Comparison of ENCODE assay signal across 22 cellular contexts in the genomic region with DNA sequence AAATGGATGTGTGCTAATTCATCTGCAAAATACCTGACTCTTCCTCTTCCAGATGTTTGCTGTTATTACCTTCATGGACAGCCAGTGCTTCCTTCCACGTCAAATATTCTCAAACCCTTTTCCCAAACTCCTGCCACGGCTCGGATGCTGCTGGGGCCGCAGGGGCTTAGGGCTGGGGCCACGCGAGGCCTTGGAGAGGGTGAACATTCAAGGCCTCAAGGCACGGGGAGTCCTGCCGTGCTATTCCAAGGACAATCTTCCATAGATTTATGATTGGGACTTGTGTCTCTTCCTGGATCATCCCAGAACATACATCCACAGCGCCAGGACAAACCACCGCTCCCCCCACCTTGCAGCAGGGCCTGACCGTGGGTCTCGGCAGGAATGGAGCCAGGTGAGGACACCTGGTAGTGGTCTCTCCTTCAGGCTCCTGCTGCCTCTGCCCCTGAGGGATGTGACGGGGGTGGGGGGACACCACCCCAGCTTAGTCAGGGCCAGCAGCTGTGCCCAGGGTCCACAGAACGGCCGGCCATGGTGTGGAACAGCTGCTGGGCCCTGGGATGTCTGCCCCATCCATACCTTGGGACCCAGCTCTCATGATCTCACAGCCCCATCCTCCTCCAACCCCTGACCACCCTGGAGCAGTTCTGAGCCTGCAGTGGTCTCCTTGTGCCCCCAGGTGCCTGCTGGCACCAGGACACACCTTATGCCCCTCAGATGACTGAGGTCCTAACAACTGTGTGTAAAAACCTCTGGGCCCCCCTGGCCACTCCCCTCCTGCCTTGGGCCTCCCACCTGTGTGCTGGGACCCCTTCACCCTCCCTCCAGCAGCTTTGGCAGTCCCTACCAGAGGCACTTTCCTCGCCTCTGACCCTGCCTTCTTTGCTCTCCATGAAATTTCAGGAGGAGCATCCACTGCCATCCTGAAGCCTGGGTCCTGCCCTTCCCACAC. TPM values are rescaled to one million over a fixed set of nuclear protein-coding genes. Genes with fewer than 3 reads are reported as not detected.
DNase-seq lines count a peak whose midpoint lies in the region; ATAC-seq, FAIRE-seq and TF ChIP-seq lines count a peak whose summit lies in the region.
"Had no signal": no experiment of that assay in that cellular context is flagged by ENCODE, and none has a peak within 500 bp of the region (broad histone marks: within the 10 kb centered on the region; RNA-seq: fewer than 3 reads in every experiment).

No MANE protein-coding gene starts in this region.

- H3K4me3 ChIP-seq in right lobe of liver (no peak overlapping the region), HepG2 (replicated peaks in 1 of 3; ENCODE audit: insufficient read depth in 1 of 3, low read depth in 2 of 3, low read length in 3 of 3) (no peak overlapping the region)
- H3K4me3 ChIP-seq: MG63 had no signal

- H3K4me3 Mint-ChIP-seq in progenitor cell of endocrine pancreas (ENCODE audit: low read depth) = no peak overlapping the region
- H3K4me3 Mint-ChIP-seq in glutamatergic neuron (ENCODE audit: unreplicated experiment) = no peak overlapping the region
- no peak overlapping the region for H3K4me3 Mint-ChIP-seq in activated CD8-positive, alpha-beta T cell treated with anti-CD3 and anti-CD28 coated beads, Interleukin-2, amount 10 ng/mL, durations not matched to agents 7 days and 5 days
- H3K4me3 Mint-ChIP-seq: CD14-positive monocyte had no signal

- ATAC-seq in right lobe of liver (peak in 1 of 4 donors; percentile 24), HepG2 (no peak; the same call in 2 of the 3 replicates), left ventricle myocardium superior (no peak), HG02981 (IDR thresholded peaks at IDR 0.05; ENCODE audit: unreplicated experiment) (no peak)
- no peak for ATAC-seq in activated CD8-positive, alpha-beta T cell treated with anti-CD3 and anti-CD28 coated beads, Interleukin-2, amount 10 ng/mL, durations not matched to agents 7 days and 5 days

- H2AFZ ChIP-seq in HepG2 (ENCODE audit: low read length) = no peak overlapping the region

- no peaks in the 10 kb centered on the region for H3K79me2 ChIP-seq in HepG2 (ENCODE audit: insufficient read depth, low read length)

- peak in 2 of 3 donors; percentile 34 to 36 for DNase-seq in right lobe of liver
- no peak for DNase-seq in HepG2 (ENCODE audit: low spot score)
- DNase-seq in left ventricle myocardium superior = peak; percentile 21
- DNase-seq in progenitor cell of endocrine pancreas (ENCODE audit: low spot score, unreplicated experiment) = no peak
- no peak for DNase-seq in glutamatergic neuron
- DNase-seq in GM19238 (ENCODE audit: insufficient read length, low spot score) = no peak
- DNase-seq in activated CD8-positive, alpha-beta T cell treated with anti-CD3 and anti-CD28 coated beads, Interleukin-2, amount 10 ng/mL, durations not matched to agents 7 days and 5 days = no peak
- DNase-seq: ACHN, AML-193, DMS153, EL, GOT3, MG63, NCI-H1092, NCI-H146, NCI-H2081, NCI-H524, SIG-M5 had no signal

- WGBS in right lobe of liver (ENCODE audit: insufficient coverage, low coverage, low lambda C conversion rate, missing lambda C conversion rate) = 69% methylated on average over 8 of the region's 16 CpGs
- 59% methylated on average over 11 of the region's 16 CpGs for WGBS in HepG2 (ENCODE audit: low lambda C conversion rate)

- in situ Hi-C loops in HepG2 (cut with HindIII; ENCODE audit: extremely low pct_ligation_motif_present, low pct_unique_long_range_greater_than_20kb) = no loop called here

- no peaks in the 10 kb centered on the region for H3K9me3 ChIP-seq in right lobe of liver
- no peaks in the 10 kb centered on the region for H3K9me3 ChIP-seq in HepG2 (ENCODE audit: low read length)
- H3K9me3 ChIP-seq: MG63 had no signal

- no peaks in the 10 kb centered on the region for H4K20me1 ChIP-seq in HepG2 (ENCODE audit: insufficient read depth, low read length)

- CTCF ChIA-PET in HepG2 (lab: Yijun Ruan, JAX; ENCODE audit: low intra/inter-chr PET ratio, low total read pairs) = no interaction called here
- CTCF ChIA-PET in activated CD8-positive, alpha-beta T cell treated with anti-CD3 and anti-CD28 coated beads, Interleukin-2, amount 10 ng/mL, durations not matched to agents 7 days and 5 days (lab: Charles Lee) = no interaction called here

- H3K27me3 Mint-ChIP-seq in progenitor cell of endocrine pancreas (peaks cover 56% of the 10 kb centered on the region), glutamatergic neuron (ENCODE audit: unreplicated experiment) (peaks cover 6% of the 10 kb centered on the region)
- peaks cover 2% of the 10 kb centered on the region for H3K27me3 Mint-ChIP-seq in activated CD8-positive, alpha-beta T cell treated with anti-CD3 and anti-CD28 coated beads, Interleukin-2, amount 10 ng/mL, durations not matched to agents 7 days and 5 days (ENCODE audit: low read depth)

- no peaks in the 10 kb centered on the region for H3K4me1 ChIP-seq in right lobe of liver
- peaks cover 12% of the 10 kb centered on the region for H3K4me1 ChIP-seq in HepG2 (ENCODE audit: insufficient read depth, low read length)

- H3K27me3 ChIP-seq in right lobe of liver = no peaks in the 10 kb centered on the region
- H3K27me3 ChIP-seq in HepG2 (ENCODE audit: control insufficient read depth in 1 of 2, insufficient read depth in 2 of 2, low read length in 2 of 2) = peaks cover 3 to 33% of the 10 kb centered on the region in 2 experiments; a peak in 4 of 5 replicates

- no TSS peak for BruUV-seq in HepG2 (replicated peaks; lab: Mats Ljungman, UMichigan)

- TF ChIP-seq POLR2A in right lobe of liver (IDR thresholded peaks at IDR 0.05) (no peak), HepG2 (IDR thresholded peaks at IDR 0.05; ENCODE audit: insufficient read depth in 1 of 2, low read depth in 2 of 2, low read length in 2 of 2) (no peak)

- TF ChIP-seq EP300 in HepG2 (IDR thresholded peaks at IDR 0.05; ENCODE audit: low read depth in 2 of 2, low read length in 2 of 2) = no peak
- TF ChIP-seq EP300 in HepG2 (CRISPR knock-in tag; IDR thresholded peaks at IDR 0.05; ENCODE audit: borderline replicate concordance) = no peak

- peaks cover 8% of the 10 kb centered on the region for H3K4me1 Mint-ChIP-seq in progenitor cell of endocrine pancreas (ENCODE audit: low read depth)
- H3K4me1 Mint-ChIP-seq in glutamatergic neuron (ENCODE audit: low read depth, unreplicated experiment) = no peaks in the 10 kb centered on the region
- H3K4me1 Mint-ChIP-seq in activated CD8-positive, alpha-beta T cell treated with anti-CD3 and anti-CD28 coated beads, Interleukin-2, amount 10 ng/mL, durations not matched to agents 7 days and 5 days (ENCODE audit: low read depth) = no peaks in the 10 kb centered on the region
- H3K4me1 Mint-ChIP-seq: CD14-positive monocyte had no signal

- H3K36me3 Mint-ChIP-seq in progenitor cell of endocrine pancreas (ENCODE audit: insufficient read depth) (no peaks in the 10 kb centered on the region), glutamatergic neuron (ENCODE audit: unreplicated experiment) (no peaks in the 10 kb centered on the region)
- H3K36me3 Mint-ChIP-seq in activated CD8-positive, alpha-beta T cell treated with anti-CD3 and anti-CD28 coated beads, Interleukin-2, amount 10 ng/mL, durations not matched to agents 7 days and 5 days (ENCODE audit: low read depth) = no peaks in the 10 kb centered on the region
- H3K36me3 Mint-ChIP-seq: CD14-positive monocyte had no signal

- H3K27ac Mint-ChIP-seq in progenitor cell of endocrine pancreas (peak overlapping the region; percentile 87), glutamatergic neuron (ENCODE audit: unreplicated experiment) (no peak overlapping the region)
- no peak overlapping the region for H3K27ac Mint-ChIP-seq in activated CD8-positive, alpha-beta T cell treated with anti-CD3 and anti-CD28 coated beads, Interleukin-2, amount 10 ng/mL, durations not matched to agents 7 days and 5 days
- H3K27ac Mint-ChIP-seq: CD14-positive monocyte had no signal

- no peaks in the 10 kb centered on the region for H3K9me3 Mint-ChIP-seq in progenitor cell of endocrine pancreas (ENCODE audit: low read depth)
- peaks cover 3% of the 10 kb centered on the region for H3K9me3 Mint-ChIP-seq in glutamatergic neuron (ENCODE audit: unreplicated experiment)
- no peaks in the 10 kb centered on the region for H3K9me3 Mint-ChIP-seq in activated CD8-positive, alpha-beta T cell treated with anti-CD3 and anti-CD28 coated beads, Interleukin-2, amount 10 ng/mL, durations not matched to agents 7 days and 5 days (ENCODE audit: insufficient read depth)

- no peak overlapping the region for H3K9ac ChIP-seq in HepG2 (ENCODE audit: insufficient read depth, low read depth, low read length)
- H3K9ac ChIP-seq: KMS-11 had no signal

- no peak overlapping the region for H3K4me2 ChIP-seq in HepG2 (ENCODE audit: low read depth, low read length)
- H3K4me2 ChIP-seq: KMS-11 had no signal

- no peak for FAIRE-seq in HepG2 (lab: Jason Lieb, UNC)
- FAIRE-seq: RCC 7860 had no signal

- intact Hi-C loops in right lobe of liver (cut with DNase I) (no loop called here), HepG2 (cut with micrococcal nuclease; ENCODE audit: unreplicated experiment) (no loop called here), left ventricle myocardium superior (cut with micrococcal nuclease) (no loop called here)

- H3K36me3 ChIP-seq in right lobe of liver (no peaks in the 10 kb centered on the region), HepG2 (replicated peaks in 1 of 2; ENCODE audit: control insufficient read depth in 1 of 2, insufficient read depth in 2 of 2, low read length in 2 of 2) (no peaks in the 10 kb centered on the region)
- H3K36me3 ChIP-seq: MG63 had no signal

- TF ChIP-seq CTCF in right lobe of liver (IDR thresholded peaks at IDR 0.05) = no peak
- TF ChIP-seq CTCF in HepG2 (CRISPR knock-in tag; IDR thresholded peaks at IDR 0.05) = no peak
- no peak for TF ChIP-seq CTCF in progenitor cell of endocrine pancreas (IDR thresholded peaks at IDR 0.05; ENCODE audit: unreplicated experiment)
- TF ChIP-seq CTCF in glutamatergic neuron (IDR thresholded peaks at IDR 0.05; ENCODE audit: partially characterized antibody, unreplicated experiment) = no peak

- POLR2A ChIA-PET in HepG2 (lab: Yijun Ruan, JAX) = no interaction called here
- POLR2A ChIA-PET in activated CD8-positive, alpha-beta T cell treated with anti-CD3 and anti-CD28 coated beads, Interleukin-2, amount 10 ng/mL, durations not matched to agents 7 days and 5 days (lab: Charles Lee) = no interaction called here

- no peak for TF ChIP-seq RAD21 in HepG2 (CRISPR knock-in tag; IDR thresholded peaks at IDR 0.05)

- H3K27ac ChIP-seq in right lobe of liver (no peak overlapping the region), HepG2 (ENCODE audit: extremely low read length, insufficient read depth, low read length) (no peak overlapping the region)
- H3K27ac ChIP-seq: KMS-11 had no signal

RNA-seq across cellular contexts. Expression of a gene that starts 16.7 kb away (rescaled TPM):
- under 1 TPM in 4 of 6 experiments, not detected in 2; 0.15 to 0.51 (median 0.26) TPM for total RNA-seq in right lobe of liver
- total RNA-seq in HepG2 (2016; rRNA removed; fragmentation: Illumina TruSeq; extraction: Trizol) = not detected in 2 replicates
- not detected in 2 replicates for total RNA-seq in HepG2 (2016; cell fraction: cytosol; rRNA removed; fragmentation: Illumina TruSeq; extraction: Trizol; ENCODE audit: low read depth)
- not detected in 2 replicates for total RNA-seq in HepG2 (2016; cell fraction: insoluble cytoplasmic fraction; rRNA removed; fragmentation: Illumina TruSeq; extraction: Trizol)
- not detected in 2 replicates for total RNA-seq in HepG2 (2016; cell fraction: membrane; rRNA removed; fragmentation: Illumina TruSeq; extraction: Trizol)
- total RNA-seq in HepG2 (2016; cell fraction: nucleus; rRNA removed; fragmentation: Illumina TruSeq; extraction: Trizol) = not detected in 2 replicates
- polyA plus RNA-seq in HepG2 (2011; rRNA removed) = not detected in 2 replicates
- polyA plus RNA-seq in HepG2 (2011; cell fraction: cytosol; rRNA removed) = not detected in 2 replicates
- not detected in 2 replicates for polyA plus RNA-seq in HepG2 (2011; cell fraction: nucleus; rRNA removed)
- not detected in 2 replicates for polyA plus RNA-seq in HepG2 (2012)
- not detected in 2 replicates for polyA plus RNA-seq in HepG2 (2016; cell fraction: cytosol; fragmentation: Illumina TruSeq; extraction: Trizol; ENCODE audit: low read depth)
- not detected in 2 replicates for polyA plus RNA-seq in HepG2 (2016; cell fraction: insoluble cytoplasmic fraction; fragmentation: Illumina TruSeq; extraction: Trizol; ENCODE audit: low read depth)
- polyA plus RNA-seq in HepG2 (2016; cell fraction: membrane; fragmentation: Illumina TruSeq; extraction: Trizol; ENCODE audit: low read depth) = not detected in 2 replicates
- polyA plus RNA-seq in HepG2 (2016; cell fraction: nucleus; fragmentation: Illumina TruSeq; extraction: Trizol; ENCODE audit: insufficient read depth, low read depth) = not detected in 2 replicates
- polyA minus RNA-seq in HepG2 (2011; rRNA and poly(A)+ RNA removed; ENCODE audit: low replicate concordance) = 19.5 TPM in 1 of 2 replicates, not detected in the other
- polyA minus RNA-seq in HepG2 (2011; cell fraction: cytosol; rRNA and poly(A)+ RNA removed) = not detected in 2 replicates
- 0.13 TPM in 1 of 2 replicates, not detected in the other for polyA minus RNA-seq in HepG2 (2011; cell fraction: nucleus; rRNA and poly(A)+ RNA removed)
- total RNA-seq in left ventricle myocardium superior = 21.3 TPM
- 0.24 and 0.36 TPM in 2 replicates for total RNA-seq in progenitor cell of endocrine pancreas
- not detected for total RNA-seq in glutamatergic neuron (ENCODE audit: unreplicated experiment)
- total RNA-seq in activated CD8-positive, alpha-beta T cell treated with anti-CD3 and anti-CD28 coated beads, Interleukin-2, amount 10 ng/mL, durations not matched to agents 7 days and 5 days = not detected
- polyA plus RNA-seq: CD14-positive monocyte had no signal

Comparison
In these comparisons a context has a peak if more than half of its experiments do, and no peak if none do; other contexts are left out.
1. DNase-seq: peak in right lobe of liver (2 of 3) and left ventricle myocardium superior (single experiment); none in HepG2 (single experiment), progenitor cell of endocrine pancreas (single experiment), glutamatergic neuron (single experiment), GM19238 (single experiment) and activated CD8-positive, alpha-beta T cell treated with anti-CD3 and anti-CD28 coated beads, Interleukin-2, amount 10 ng/mL, durations not matched to agents 7 days and 5 days (single experiment).
2. RNA of a gene that starts 16.7 kb away (total RNA-seq): 21.3 TPM in left ventricle myocardium superior (single experiment); 0.24 to 0.36 TPM in progenitor cell of endocrine pancreas, 0.15 to 0.51 TPM in right lobe of liver, not detected in glutamatergic neuron (single experiment), not detected in HepG2 and not detected in activated CD8-positive, alpha-beta T cell treated with anti-CD3 and anti-CD28 coated beads, Interleukin-2, amount 10 ng/mL, durations not matched to agents 7 days and 5 days; every median in the first group is over 10 times any median in the second.